In the genomic region with DNA sequence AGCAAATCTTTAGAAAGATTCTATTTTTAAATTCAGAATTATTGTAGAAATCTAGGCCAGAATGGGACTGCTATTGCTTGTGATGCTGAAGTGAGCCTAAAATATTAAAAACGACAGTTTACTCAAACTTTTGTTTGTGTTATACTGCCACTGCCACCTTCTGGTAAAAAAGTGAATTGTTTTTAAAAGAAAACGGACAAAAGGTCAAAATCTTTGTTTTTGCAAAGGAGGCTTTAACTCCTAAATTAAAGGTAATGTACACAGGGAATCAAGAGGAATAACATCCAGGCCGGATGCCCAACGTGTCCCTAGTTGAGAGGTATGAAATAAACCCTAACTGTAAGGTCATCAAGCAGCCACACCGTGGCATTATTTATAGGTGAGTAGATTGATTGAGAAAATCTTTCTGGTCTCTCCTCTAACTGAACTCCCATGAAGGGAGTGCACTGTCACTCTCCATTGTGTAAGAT, we compare ENCODE assay signal across 8 cellular contexts.
A peak's percentile ranks its signal among the peaks of the same experiment; 100 is the strongest.
DNase-seq lines count a peak whose midpoint lies in the region; ATAC-seq, FAIRE-seq and TF ChIP-seq lines count a peak whose summit lies in the region.

No MANE protein-coding gene starts in this region.

- H3F3A ChIP-seq in MM.1S (ENCODE audit: insufficient read depth, low read length) (no peaks in the 10 kb centered on the region), neural progenitor cell (ENCODE audit: low read depth) (no peaks in the 10 kb centered on the region)

- H3K9ac ChIP-seq in MM.1S (ENCODE audit: low read length): no peak overlapping the region
- no peak overlapping the region for H3K9ac ChIP-seq in neural progenitor cell

- H4K20me1 ChIP-seq in MM.1S (ENCODE audit: insufficient read depth, low read length): no peaks in the 10 kb centered on the region
- H4K20me1 ChIP-seq in neural progenitor cell (ENCODE audit: low read depth): no peaks in the 10 kb centered on the region

- H3K4me1 ChIP-seq in MM.1S (ENCODE audit: low read length) (no peaks in the 10 kb centered on the region), neural progenitor cell (no peaks in the 10 kb centered on the region)

- no peak overlapping the region for H3K4me2 ChIP-seq in MM.1S (ENCODE audit: low read depth, low read length)
- H3K4me2 ChIP-seq in neural progenitor cell: no peak overlapping the region

- FAIRE-seq in bronchial epithelial cell (lab: Jason Lieb, UNC): peak; percentile 64

- H3K79me2 ChIP-seq in MM.1S (ENCODE audit: low read length) (no peaks in the 10 kb centered on the region), neural progenitor cell (ENCODE audit: low read depth) (no peaks in the 10 kb centered on the region)

- no peaks in the 10 kb centered on the region for H3K36me3 Mint-ChIP-seq in neural progenitor cell
- no peaks in the 10 kb centered on the region for H3K36me3 Mint-ChIP-seq in activated T-cell treated with anti-CD3 and anti-CD28 coated beads, Interleukin-2, amount 50 U/mL, for 72 hours (ENCODE audit: insufficient read depth in 2 of 2)
- no peaks in the 10 kb centered on the region for H3K36me3 Mint-ChIP-seq in immature natural killer cell

- H3K9me3 ChIP-seq in MM.1S (replicated peaks; ENCODE audit: insufficient read depth, low read length) (no peaks in the 10 kb centered on the region), neural progenitor cell (ENCODE audit: low read depth) (no peaks in the 10 kb centered on the region)

- H3K4me1 Mint-ChIP-seq in neural progenitor cell: peaks cover 13% of the 10 kb centered on the region
- H3K4me1 Mint-ChIP-seq in activated T-cell treated with anti-CD3 and anti-CD28 coated beads, Interleukin-2, amount 50 U/mL, for 72 hours (ENCODE audit: low read depth): no peaks in the 10 kb centered on the region
- H3K4me1 Mint-ChIP-seq in immature natural killer cell: no peaks in the 10 kb centered on the region

- H3K36me3 ChIP-seq in MM.1S (replicated peaks; ENCODE audit: insufficient read depth, low read length) (no peaks in the 10 kb centered on the region), bronchial epithelial cell (ENCODE audit: control insufficient read depth, insufficient read depth, low read length) (no peaks in the 10 kb centered on the region), neural progenitor cell (no peaks in the 10 kb centered on the region)

- DNase-seq in EL: peak; percentile 12
- peak; percentile 45 for DNase-seq in MM.1S
- DNase-seq in bronchial epithelial cell (ENCODE audit: low read depth): peak; percentile 5
- DNase-seq in neural progenitor cell (ENCODE audit: low spot score): peak; percentile 40
- no peak for DNase-seq in activated T-cell treated with anti-CD3 and anti-CD28 coated beads, Interleukin-2, amount 50 U/mL, for 72 hours
- no peak for DNase-seq in activated naive CD4-positive, alpha-beta T cell treated with anti-CD3 and anti-CD28 coated beads, Interleukin-2, amount 50 U/mL, for 16 hours
- no peak for DNase-seq in immature natural killer cell

- H3K27me3 Mint-ChIP-seq in neural progenitor cell (ENCODE audit: insufficient read depth, low read depth): peaks cover 5% of the 10 kb centered on the region
- no peaks in the 10 kb centered on the region for H3K27me3 Mint-ChIP-seq in activated T-cell treated with anti-CD3 and anti-CD28 coated beads, Interleukin-2, amount 50 U/mL, for 72 hours (ENCODE audit: low read depth)
- peaks cover 0 to 2% (median 0%) of the 10 kb centered on the region in 3 donors for H3K27me3 Mint-ChIP-seq in immature natural killer cell (ENCODE audit: low read depth in 3 of 3)

- no peak overlapping the region for H3K4me3 ChIP-seq in MM.1S (ENCODE audit: low read length)
- H3K4me3 ChIP-seq in bronchial epithelial cell (ENCODE audit: low read depth, low read length): no peak overlapping the region
- H3K4me3 ChIP-seq in neural progenitor cell: no peak overlapping the region

- H3K9me3 Mint-ChIP-seq in neural progenitor cell: peaks cover 7% of the 10 kb centered on the region
- no peaks in the 10 kb centered on the region for H3K9me3 Mint-ChIP-seq in activated T-cell treated with anti-CD3 and anti-CD28 coated beads, Interleukin-2, amount 50 U/mL, for 72 hours
- H3K9me3 Mint-ChIP-seq in immature natural killer cell: no peaks in the 10 kb centered on the region

- H3K27ac ChIP-seq in MM.1S (ENCODE audit: low read length): no peak overlapping the region
- H3K27ac ChIP-seq in neural progenitor cell: no peak overlapping the region

- TF ChIP-seq CTCF in MM.1S (IDR thresholded peaks at IDR 0.05; ENCODE audit: low read length) (peak; percentile 64), bronchial epithelial cell (IDR thresholded peaks at IDR 0.05; ENCODE audit: insufficient read depth, low read length, severe bottlenecking) (no peak), neural progenitor cell (IDR thresholded peaks at IDR 0.05) (peak; percentile 68)

- no peaks in the 10 kb centered on the region for H3K27me3 ChIP-seq in MM.1S (replicated peaks; ENCODE audit: insufficient read depth, low read length)
- H3K27me3 ChIP-seq in bronchial epithelial cell (ENCODE audit: control insufficient read depth, insufficient read depth, low read length): no peaks in the 10 kb centered on the region
- H3K27me3 ChIP-seq in neural progenitor cell: no peaks in the 10 kb centered on the region

- H3K27ac Mint-ChIP-seq in neural progenitor cell (peak overlapping the region; percentile 89), immature natural killer cell (no peak overlapping the region)
- H3K27ac Mint-ChIP-seq in activated T-cell treated with anti-CD3 and anti-CD28 coated beads, Interleukin-2, amount 50 U/mL, for 72 hours: no peak overlapping the region

- no peak overlapping the region for H2AFZ ChIP-seq in MM.1S (ENCODE audit: low read length)
- peak overlapping the region; percentile 99 for H2AFZ ChIP-seq in neural progenitor cell (replicated peaks)

- H3K4me3 Mint-ChIP-seq in neural progenitor cell: no peak overlapping the region
- H3K4me3 Mint-ChIP-seq in activated T-cell treated with anti-CD3 and anti-CD28 coated beads, Interleukin-2, amount 50 U/mL, for 72 hours: no peak overlapping the region
- H3K4me3 Mint-ChIP-seq in immature natural killer cell: no peak overlapping the region

- no peaks in the 10 kb centered on the region for H3K9me2 ChIP-seq in MM.1S (replicated peaks; ENCODE audit: insufficient read depth, low read length)

- no peak for ATAC-seq in activated T-cell treated with anti-CD3 and anti-CD28 coated beads, Interleukin-2, amount 50 U/mL, for 72 hours (replicated peaks in 1 of 2)
- no peak for ATAC-seq in HG03460 (IDR thresholded peaks at IDR 0.05; ENCODE audit: unreplicated experiment)

Comparison
In these comparisons a context has a peak if more than half of its experiments do, and no peak if none do; other contexts are left out.
1. DNase-seq: peak in EL (single experiment), MM.1S (single experiment), bronchial epithelial cell (single experiment) and neural progenitor cell (single experiment); none in activated T-cell treated with anti-CD3 and anti-CD28 coated beads, Interleukin-2, amount 50 U/mL, for 72 hours (0 of 2), activated naive CD4-positive, alpha-beta T cell treated with anti-CD3 and anti-CD28 coated beads, Interleukin-2, amount 50 U/mL, for 16 hours (single experiment) and immature natural killer cell (0 of 3).